ENCODE assay signal across 1 cellular context in the genomic region with DNA sequence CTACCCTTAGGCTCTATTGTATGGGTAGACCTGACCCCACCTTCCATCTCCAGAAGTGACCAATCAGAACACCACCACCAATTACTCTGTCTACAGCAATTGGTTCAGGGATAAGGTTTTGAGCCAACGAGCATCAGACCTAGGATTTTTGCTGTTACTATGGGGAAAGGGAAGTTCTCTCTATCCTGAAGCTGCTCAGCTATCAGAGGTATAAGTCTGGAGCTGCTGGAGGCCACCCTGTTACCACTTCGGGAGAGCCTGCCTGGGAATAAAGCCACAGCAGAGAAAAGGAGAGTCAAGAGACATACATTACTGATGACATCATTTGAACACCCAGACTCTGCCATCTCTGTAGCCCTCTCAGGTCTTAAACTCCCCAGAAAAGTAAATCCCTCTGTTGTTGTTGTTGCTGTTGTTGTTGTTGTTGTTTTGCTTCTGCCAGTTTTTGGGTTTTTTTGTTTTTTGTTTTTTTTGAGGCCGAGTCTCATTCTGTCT.
TF ChIP-seq lines count a peak whose summit lies in the region.

No MANE protein-coding gene starts in this region.

TF ChIP-seq in HEK293, 187 proteins besides CTCF, POLR2A, EP300 and RAD21:
- TF ChIP-seq, protein P1, sequence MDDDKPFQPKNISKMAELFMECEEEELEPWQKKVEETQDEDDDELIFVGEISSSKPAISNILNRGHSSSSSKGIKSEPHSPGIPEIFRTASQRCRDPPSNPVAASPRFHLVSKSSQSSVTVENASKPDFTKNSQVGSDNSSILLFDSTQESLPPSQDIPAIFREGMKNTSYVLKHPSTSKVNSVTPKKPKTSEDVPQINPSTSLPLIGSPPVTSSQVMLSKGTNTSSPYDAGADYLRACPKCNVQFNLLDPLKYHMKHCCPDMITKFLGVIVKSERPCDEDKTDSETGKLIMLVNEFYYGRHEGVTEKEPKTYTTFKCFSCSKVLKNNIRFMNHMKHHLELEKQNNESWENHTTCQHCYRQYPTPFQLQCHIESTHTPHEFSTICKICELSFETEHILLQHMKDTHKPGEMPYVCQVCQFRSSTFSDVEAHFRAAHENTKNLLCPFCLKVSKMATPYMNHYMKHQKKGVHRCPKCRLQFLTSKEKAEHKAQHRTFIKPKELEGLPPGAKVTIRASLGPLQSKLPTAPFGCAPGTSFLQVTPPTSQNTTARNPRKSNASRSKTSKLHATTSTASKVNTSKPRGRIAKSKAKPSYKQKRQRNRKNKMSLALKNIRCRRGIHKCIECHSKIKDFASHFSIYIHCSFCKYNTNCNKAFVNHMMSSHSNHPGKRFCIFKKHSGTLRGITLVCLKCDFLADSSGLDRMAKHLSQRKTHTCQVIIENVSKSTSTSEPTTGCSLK (tag by site-specific recombination; IDR thresholded peaks at IDR 0.05), result no peak
- no peak for TF ChIP-seq ZSCAN30 (tag by site-specific recombination; IDR thresholded peaks at IDR 0.05)
- TF ChIP-seq ZNF626 (tag by site-specific recombination; IDR thresholded peaks at IDR 0.05), result no peak
- peak; percentile 42 for TF ChIP-seq ZBTB17 (tag by site-specific recombination; IDR thresholded peaks at IDR 0.05)
- TF ChIP-seq ZNF16 (tag by site-specific recombination; IDR thresholded peaks at IDR 0.05; ENCODE audit: low read depth), result no peak
- TF ChIP-seq, protein P2, sequence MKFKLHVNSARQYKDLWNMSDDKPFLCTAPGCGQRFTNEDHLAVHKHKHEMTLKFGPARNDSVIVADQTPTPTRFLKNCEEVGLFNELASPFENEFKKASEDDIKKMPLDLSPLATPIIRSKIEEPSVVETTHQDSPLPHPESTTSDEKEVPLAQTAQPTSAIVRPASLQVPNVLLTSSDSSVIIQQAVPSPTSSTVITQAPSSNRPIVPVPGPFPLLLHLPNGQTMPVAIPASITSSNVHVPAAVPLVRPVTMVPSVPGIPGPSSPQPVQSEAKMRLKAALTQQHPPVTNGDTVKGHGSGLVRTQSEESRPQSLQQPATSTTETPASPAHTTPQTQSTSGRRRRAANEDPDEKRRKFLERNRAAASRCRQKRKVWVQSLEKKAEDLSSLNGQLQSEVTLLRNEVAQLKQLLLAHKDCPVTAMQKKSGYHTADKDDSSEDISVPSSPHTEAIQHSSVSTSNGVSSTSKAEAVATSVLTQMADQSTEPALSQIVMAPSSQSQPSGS (tag by site-specific recombination; IDR thresholded peaks at IDR 0.05; ENCODE audit: low read depth), result peak; percentile 75
- TF ChIP-seq REPIN1 (tag by site-specific recombination; IDR thresholded peaks at IDR 0.05; ENCODE audit: low read depth), result no peak
- TF ChIP-seq TRIM28 (IDR thresholded peaks at IDR 0.05; ENCODE audit: borderline replicate concordance, low read length), result no peak
- peak; percentile 55 for TF ChIP-seq GLIS1 (tag by site-specific recombination; IDR thresholded peaks at IDR 0.05)
- no peak for TF ChIP-seq OVOL3 (tag by site-specific recombination; IDR thresholded peaks at IDR 0.05)
- no peak for TF ChIP-seq SP2 (tag by site-specific recombination; IDR thresholded peaks at IDR 0.05)
- TF ChIP-seq SP3 (tag by site-specific recombination; IDR thresholded peaks at IDR 0.05), result no peak
- TF ChIP-seq ZNF2 (tag by site-specific recombination; IDR thresholded peaks at IDR 0.05), result no peak
- TF ChIP-seq ZNF792 (tag by site-specific recombination; IDR thresholded peaks at IDR 0.05), result no peak
- TF ChIP-seq, protein P3, sequence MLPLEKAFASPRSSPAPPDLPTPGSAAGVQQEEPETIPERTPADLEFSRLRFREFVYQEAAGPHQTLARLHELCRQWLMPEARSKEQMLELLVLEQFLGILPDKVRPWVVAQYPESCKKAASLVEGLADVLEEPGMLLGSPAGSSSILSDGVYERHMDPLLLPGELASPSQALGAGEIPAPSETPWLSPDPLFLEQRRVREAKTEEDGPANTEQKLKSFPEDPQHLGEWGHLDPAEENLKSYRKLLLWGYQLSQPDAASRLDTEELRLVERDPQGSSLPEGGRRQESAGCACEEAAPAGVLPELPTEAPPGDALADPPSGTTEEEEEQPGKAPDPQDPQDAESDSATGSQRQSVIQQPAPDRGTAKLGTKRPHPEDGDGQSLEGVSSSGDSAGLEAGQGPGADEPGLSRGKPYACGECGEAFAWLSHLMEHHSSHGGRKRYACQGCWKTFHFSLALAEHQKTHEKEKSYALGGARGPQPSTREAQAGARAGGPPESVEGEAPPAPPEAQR (tag by site-specific recombination; IDR thresholded peaks at IDR 0.05), result no peak
- no peak for TF ChIP-seq ZNF140 (tag by site-specific recombination; IDR thresholded peaks at IDR 0.05)
- TF ChIP-seq ZNF785 (tag by site-specific recombination; IDR thresholded peaks at IDR 0.05), result no peak
- TF ChIP-seq ZNF654 (tag by site-specific recombination; IDR thresholded peaks at IDR 0.05; ENCODE audit: low read depth), result no peak
- TF ChIP-seq, protein P4, sequence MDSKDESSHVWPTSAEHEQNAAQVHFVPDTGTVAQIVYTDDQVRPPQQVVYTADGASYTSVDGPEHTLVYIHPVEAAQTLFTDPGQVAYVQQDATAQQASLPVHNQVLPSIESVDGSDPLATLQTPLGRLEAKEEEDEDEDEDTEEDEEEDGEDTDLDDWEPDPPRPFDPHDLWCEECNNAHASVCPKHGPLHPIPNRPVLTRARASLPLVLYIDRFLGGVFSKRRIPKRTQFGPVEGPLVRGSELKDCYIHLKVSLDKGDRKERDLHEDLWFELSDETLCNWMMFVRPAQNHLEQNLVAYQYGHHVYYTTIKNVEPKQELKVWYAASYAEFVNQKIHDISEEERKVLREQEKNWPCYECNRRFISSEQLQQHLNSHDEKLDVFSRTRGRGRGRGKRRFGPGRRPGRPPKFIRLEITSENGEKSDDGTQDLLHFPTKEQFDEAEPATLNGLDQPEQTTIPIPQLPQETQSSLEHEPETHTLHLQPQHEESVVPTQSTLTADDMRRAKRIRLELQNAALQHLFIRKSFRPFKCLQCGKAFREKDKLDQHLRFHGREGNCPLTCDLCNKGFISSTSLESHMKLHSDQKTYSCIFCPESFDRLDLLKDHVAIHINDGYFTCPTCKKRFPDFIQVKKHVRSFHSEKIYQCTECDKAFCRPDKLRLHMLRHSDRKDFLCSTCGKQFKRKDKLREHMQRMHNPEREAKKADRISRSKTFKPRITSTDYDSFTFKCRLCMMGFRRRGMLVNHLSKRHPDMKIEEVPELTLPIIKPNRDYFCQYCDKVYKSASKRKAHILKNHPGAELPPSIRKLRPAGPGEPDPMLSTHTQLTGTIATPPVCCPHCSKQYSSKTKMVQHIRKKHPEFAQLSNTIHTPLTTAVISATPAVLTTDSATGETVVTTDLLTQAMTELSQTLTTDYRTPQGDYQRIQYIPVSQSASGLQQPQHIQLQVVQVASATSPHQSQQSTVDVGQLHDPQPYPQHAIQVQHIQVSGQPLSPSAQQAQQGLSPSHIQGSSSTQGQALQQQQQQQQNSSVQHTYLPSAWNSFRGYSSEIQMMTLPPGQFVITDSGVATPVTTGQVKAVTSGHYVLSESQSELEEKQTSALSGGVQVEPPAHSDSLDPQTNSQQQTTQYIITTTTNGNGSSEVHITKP (tag by site-specific recombination; IDR thresholded peaks at IDR 0.05), result peak; percentile 95
- no peak for TF ChIP-seq ZNF114 (tag by site-specific recombination; IDR thresholded peaks at IDR 0.05)
- TF ChIP-seq, protein P5, sequence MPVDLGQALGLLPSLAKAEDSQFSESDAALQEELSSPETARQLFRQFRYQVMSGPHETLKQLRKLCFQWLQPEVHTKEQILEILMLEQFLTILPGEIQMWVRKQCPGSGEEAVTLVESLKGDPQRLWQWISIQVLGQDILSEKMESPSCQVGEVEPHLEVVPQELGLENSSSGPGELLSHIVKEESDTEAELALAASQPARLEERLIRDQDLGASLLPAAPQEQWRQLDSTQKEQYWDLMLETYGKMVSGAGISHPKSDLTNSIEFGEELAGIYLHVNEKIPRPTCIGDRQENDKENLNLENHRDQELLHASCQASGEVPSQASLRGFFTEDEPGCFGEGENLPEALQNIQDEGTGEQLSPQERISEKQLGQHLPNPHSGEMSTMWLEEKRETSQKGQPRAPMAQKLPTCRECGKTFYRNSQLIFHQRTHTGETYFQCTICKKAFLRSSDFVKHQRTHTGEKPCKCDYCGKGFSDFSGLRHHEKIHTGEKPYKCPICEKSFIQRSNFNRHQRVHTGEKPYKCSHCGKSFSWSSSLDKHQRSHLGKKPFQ (tag by site-specific recombination; IDR thresholded peaks at IDR 0.05), result no peak
- TF ChIP-seq ZNF660 (tag by site-specific recombination; IDR thresholded peaks at IDR 0.05), result no peak
- no peak for TF ChIP-seq ZBTB48 (tag by site-specific recombination; IDR thresholded peaks at IDR 0.05)
